ENCODE assay signal across 1 cellular context in the genomic region with DNA sequence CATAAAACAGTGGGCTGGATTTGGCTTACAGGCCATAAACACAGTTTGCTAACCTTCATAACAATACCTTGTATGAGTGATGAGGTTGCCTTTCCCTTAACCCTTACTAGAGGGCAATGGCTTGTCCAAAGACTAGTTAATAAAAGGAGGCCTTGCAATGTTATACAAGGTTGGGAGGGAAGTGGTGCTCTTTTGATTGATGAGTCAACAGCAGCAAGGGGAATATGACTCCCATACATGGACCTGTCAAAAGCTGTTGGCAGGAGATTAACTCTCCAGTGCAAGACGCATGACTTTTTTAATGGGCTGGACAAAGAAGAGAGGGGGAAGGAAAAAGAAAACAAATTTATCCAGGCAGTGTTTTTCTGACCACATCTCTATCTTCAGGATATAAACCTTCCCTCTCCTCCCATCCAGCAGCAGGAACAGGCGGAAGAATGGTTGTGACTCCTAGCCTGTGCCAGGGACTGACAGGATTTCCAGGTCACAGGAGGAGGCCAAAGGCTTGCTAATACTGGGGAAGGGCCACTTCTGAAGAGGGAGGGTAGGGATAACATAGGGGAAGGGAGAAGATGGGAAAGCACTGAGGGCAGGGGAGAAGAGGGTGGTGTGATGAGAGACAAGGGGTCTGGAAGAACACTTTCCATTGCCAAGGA.
TF ChIP-seq lines count a peak whose summit lies in the region.

No MANE protein-coding gene starts in this region.

TF ChIP-seq in H1, 55 proteins besides CTCF, POLR2A, EP300 and RAD21:
- TF ChIP-seq POU5F1 (IDR thresholded peaks at IDR 0.05; ENCODE audit: low read depth, low read length): no peak
- no peak for TF ChIP-seq SP2 (IDR thresholded peaks at IDR 0.05; ENCODE audit: low read length)
- no peak for TF ChIP-seq ZNF274 (IDR thresholded peaks at IDR 0.05; ENCODE audit: borderline replicate concordance, extremely low read depth, low read length)
- TF ChIP-seq SUZ12 (IDR thresholded peaks at IDR 0.05; ENCODE audit: low read length): no peak
- TF ChIP-seq KDM1A (IDR thresholded peaks at IDR 0.05; ENCODE audit: borderline replicate concordance, low read length): no peak
- TF ChIP-seq NANOG (IDR thresholded peaks at IDR 0.05; ENCODE audit: insufficient read depth, low read depth, low read length, poor library complexity, severe bottlenecking): no peak
- no peak for TF ChIP-seq JUND (IDR thresholded peaks at IDR 0.05; ENCODE audit: low read length)
- TF ChIP-seq CTBP2 (IDR thresholded peaks at IDR 0.05; ENCODE audit: borderline replicate concordance, insufficient read depth, insufficient read length, low read length): no peak
- no peak for TF ChIP-seq SP1 (IDR thresholded peaks at IDR 0.05; ENCODE audit: low read depth, low read length)
- TF ChIP-seq NRF1 (IDR thresholded peaks at IDR 0.05; ENCODE audit: low read depth, low read length): no peak
- no peak for TF ChIP-seq HDAC6 (IDR thresholded peaks at IDR 0.05; ENCODE audit: low read depth, low read length)
- no peak for TF ChIP-seq CHD2 (IDR thresholded peaks at IDR 0.05; ENCODE audit: low read length)
- no peak for TF ChIP-seq SRF (IDR thresholded peaks at IDR 0.05; ENCODE audit: low read depth, low read length)
